ENCODE assay signal across 19 cellular contexts in the genomic region with DNA sequence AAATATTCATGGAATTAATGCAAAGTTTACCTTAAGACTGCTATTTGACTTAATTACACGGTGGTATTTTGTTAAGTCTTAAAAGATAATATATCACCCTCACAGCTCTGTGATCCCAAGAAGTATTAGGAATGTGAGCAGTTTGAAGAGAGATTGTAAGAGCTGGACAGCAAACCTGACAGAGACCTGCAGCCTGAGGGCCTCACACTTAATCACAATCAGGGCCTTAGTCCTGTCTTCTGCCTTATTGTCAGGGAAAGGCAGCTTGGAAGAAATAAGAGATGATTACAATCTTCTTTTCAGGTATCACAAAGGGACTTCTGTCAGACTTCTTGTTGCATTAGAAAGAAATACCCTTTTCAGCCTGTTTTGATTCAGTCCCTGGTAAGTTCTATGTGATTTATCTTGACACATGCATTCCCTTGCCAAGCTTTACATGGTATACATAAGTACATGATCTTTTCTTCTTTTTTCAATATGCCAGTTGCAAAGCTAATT.
"Had no signal": no experiment of that assay in that cellular context is flagged by ENCODE, and none has a peak within 500 bp of the region (broad histone marks: within the 10 kb centered on the region; RNA-seq: fewer than 3 reads in every experiment).

No MANE protein-coding gene starts in this region.

- H3K4me3 ChIP-seq: coronary artery, gastrocnemius medialis, heart left ventricle, sigmoid colon, upper lobe of right lung had no signal

- ATAC-seq: activated CD4-positive, CD25-positive, alpha-beta regulatory T cell treated with anti-CD3 and anti-CD28 coated beads, Interleukin-2, amount 50 U/mL, for 24 hours; activated T-cell treated with anti-CD3 and anti-CD28 coated beads, Interleukin-2, amount 50 U/mL, for 72 hours; gastrocnemius medialis; heart left ventricle; natural killer cell; stimulated activated naive B cell treated with anti-CD40 and anti-IgM and Interleukin-4, amounts not matched to agents 10 μg/mL and 1 μg/mL and 100 μg/mL, for 72 hours; upper lobe of right lung had no signal

- H3K27ac ChIP-seq: brain microvascular endothelial cell, coronary artery, gastrocnemius medialis, heart left ventricle, sigmoid colon, upper lobe of right lung had no signal

- DNase-seq: activated CD4-positive, alpha-beta T cell treated with anti-CD3 and anti-CD28 coated beads, Interleukin-2, amount 10 ng/mL, durations not matched to agents 7 days and 5 days; activated CD8-positive, alpha-beta memory T cell treated with anti-CD3 and anti-CD28 coated beads, Interleukin-2, amount 50 U/mL, for 48 hours; activated effector memory CD4-positive, alpha-beta T cell treated with anti-CD3 and anti-CD28 coated beads, Interleukin-2, amount 50 U/mL, for 16 hours; activated naive CD4-positive, alpha-beta T cell treated with anti-CD3 and anti-CD28 coated beads, Interleukin-2, amount 50 U/mL, for 16 hours; activated T-cell treated with anti-CD3 and anti-CD28 coated beads, Interleukin-2, amount 50 U/mL, for 72 hours; aorta; brain microvascular endothelial cell; erythroblast; gastrocnemius medialis; heart left ventricle; immature natural killer cell; natural killer cell; nucleus accumbens; sigmoid colon; stimulated activated CD4-positive, alpha-beta T cell treated with anti-CD3 and anti-CD28 coated beads, Interleukin-4, amount 100 ng/mL, for 4 hours; stimulated activated naive B cell treated with anti-CD40 and anti-IgM and Interleukin-4, amounts not matched to agents 10 μg/mL and 1 μg/mL and 100 μg/mL, for 72 hours; upper lobe of right lung had no signal

- H3K9me3 ChIP-seq: gastrocnemius medialis, heart left ventricle, sigmoid colon, upper lobe of right lung had no signal

- H3K36me3 ChIP-seq: brain microvascular endothelial cell, gastrocnemius medialis, heart left ventricle, sigmoid colon, upper lobe of right lung had no signal

- H3K27me3 ChIP-seq: brain microvascular endothelial cell, gastrocnemius medialis, heart left ventricle, sigmoid colon, upper lobe of right lung had no signal

- H3K4me1 ChIP-seq: gastrocnemius medialis, heart left ventricle, sigmoid colon, upper lobe of right lung had no signal
